Comparison of ENCODE assay signal across 14 cellular contexts in genomic region chr6:38161754-38162492, GRCh38.
"Had no signal": no experiment of that assay in that cellular context is flagged by ENCODE, and none has a peak within 500 bp of the region (broad histone marks: within the 10 kb centered on the region; RNA-seq: fewer than 3 reads in every experiment).

No MANE protein-coding gene starts in this region.

- H3K9me3 Mint-ChIP-seq: activated naive CD8-positive, alpha-beta T cell treated with anti-CD3 and anti-CD28 coated beads, Interleukin-2, amount 10 ng/mL, durations not matched to agents 7 days and 5 days; activated T-helper 2 cell treated with anti-CD3 and anti-CD28 coated beads, Interferon-gamma antibody, Interleukin-2, Interleukin-4, amounts not matched to agents 10 μg/mL and 5 μg/mL and 100 μg/mL, durations not matched to agents 14 hours and 24 hours and 36 hours; immature natural killer cell had no signal

- ATAC-seq: activated CD8-positive, alpha-beta T cell treated with anti-CD3 and anti-CD28 coated beads, Interleukin-2, amount 10 ng/mL, durations not matched to agents 7 days and 5 days; left cardiac atrium had no signal

- H3K27ac Mint-ChIP-seq: activated CD8-positive, alpha-beta T cell treated with anti-CD3 and anti-CD28 coated beads, Interleukin-2, amount 10 ng/mL, durations not matched to agents 7 days and 5 days; activated naive CD8-positive, alpha-beta T cell treated with anti-CD3 and anti-CD28 coated beads, Interleukin-2, amount 10 ng/mL, durations not matched to agents 7 days and 5 days; activated T-helper 2 cell treated with anti-CD3 and anti-CD28 coated beads, Interferon-gamma antibody, Interleukin-2, Interleukin-4, amounts not matched to agents 10 μg/mL and 5 μg/mL and 100 μg/mL, durations not matched to agents 14 hours and 24 hours and 36 hours; T-cell had no signal

- H3K27me3 Mint-ChIP-seq: activated naive CD8-positive, alpha-beta T cell treated with anti-CD3 and anti-CD28 coated beads, Interleukin-2, amount 10 ng/mL, durations not matched to agents 7 days and 5 days; naive thymus-derived CD4-positive, alpha-beta T cell; T-cell had no signal

- DNase-seq: activated CD4-positive, alpha-beta T cell treated with anti-CD3 and anti-CD28 coated beads for 4 hours; activated CD8-positive, alpha-beta T cell treated with anti-CD3 and anti-CD28 coated beads, Interleukin-2, amount 10 ng/mL, durations not matched to agents 7 days and 5 days; activated naive CD8-positive, alpha-beta T cell treated with anti-CD3 and anti-CD28 coated beads, Interleukin-2, amount 10 ng/mL, durations not matched to agents 7 days and 5 days; anterior cingulate cortex; esophagus squamous epithelium; foreskin fibroblast; immature natural killer cell; left cardiac atrium; naive thymus-derived CD4-positive, alpha-beta T cell; occipital lobe; stimulated activated CD4-positive, alpha-beta T cell treated with anti-CD3 and anti-CD28 coated beads, Interleukin-12 subunit alpha, Interleukin-12 subunit beta, amount 100 ng/mL, for 4 hours; stimulated activated naive CD4-positive, alpha-beta T cell treated with Interleukin-2 at 50 U/mL for 16 hours; T-cell had no signal

- H3K4me1 Mint-ChIP-seq: activated naive CD8-positive, alpha-beta T cell treated with anti-CD3 and anti-CD28 coated beads, Interleukin-2, amount 10 ng/mL, durations not matched to agents 7 days and 5 days had no signal

- H3K4me3 Mint-ChIP-seq: activated CD8-positive, alpha-beta T cell treated with anti-CD3 and anti-CD28 coated beads, Interleukin-2, amount 10 ng/mL, durations not matched to agents 7 days and 5 days; activated naive CD8-positive, alpha-beta T cell treated with anti-CD3 and anti-CD28 coated beads, Interleukin-2, amount 10 ng/mL, durations not matched to agents 7 days and 5 days; immature natural killer cell; T-cell had no signal
